In the genomic region with DNA sequence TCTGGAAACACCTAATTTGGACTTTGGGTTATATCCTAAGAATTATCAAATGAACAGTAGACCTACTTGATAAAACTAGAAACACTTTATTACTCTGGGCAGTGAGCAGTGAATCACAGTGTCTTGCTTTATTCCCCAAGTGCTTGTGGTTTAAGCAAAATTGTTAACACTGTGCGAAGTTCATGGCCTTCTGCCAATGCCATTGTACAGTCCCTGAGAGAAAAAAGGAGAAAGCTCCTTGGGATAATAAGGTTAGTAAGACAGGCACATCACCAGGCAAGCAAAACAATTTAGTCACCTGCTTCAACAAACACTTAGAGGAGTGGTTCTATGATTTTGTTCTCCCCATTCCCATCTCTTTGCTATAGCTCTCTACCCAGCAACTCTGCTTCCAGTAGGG, we compare ENCODE assay signal across 15 cellular contexts. TPM values are rescaled to one million over a fixed set of nuclear protein-coding genes. Genes with fewer than 3 reads are reported as not detected.
DNase-seq lines count a peak whose midpoint lies in the region; ATAC-seq and TF ChIP-seq lines count a peak whose summit lies in the region.
"Had no signal": no experiment of that assay in that cellular context is flagged by ENCODE, and none has a peak within 500 bp of the region (broad histone marks: within the 10 kb centered on the region; RNA-seq: fewer than 3 reads in every experiment).

No MANE protein-coding gene starts in this region.

- ATAC-seq in GM23338 (no peak), GM19452 (IDR thresholded peaks at IDR 0.05; ENCODE audit: unreplicated experiment) (no peak), HG03175 (IDR thresholded peaks at IDR 0.05; ENCODE audit: unreplicated experiment) (no peak)

- no peaks in the 10 kb centered on the region for H3K9me3 Mint-ChIP-seq in GM23338
- H3K9me3 Mint-ChIP-seq: central memory CD8-positive, alpha-beta T cell had no signal

- no peak overlapping the region for H3K4me3 ChIP-seq in GM23338
- no peak overlapping the region for H3K4me3 ChIP-seq in fibroblast of mammary gland (ENCODE audit: control insufficient read depth, low read depth, low read length)
- H3K4me3 ChIP-seq: prostate gland, vagina had no signal

- H3K27me3 Mint-ChIP-seq in GM23338 (ENCODE audit: insufficient read depth, low read depth, poor library complexity) = peaks cover 3% of the 10 kb centered on the region

- DNase-seq in A172 (ENCODE audit: low spot score) (peak; percentile 96), GM23338 (ENCODE audit: low spot score) (no peak), RPMI7951 (ENCODE audit: low read depth) (peak; percentile 72), fibroblast of mammary gland (ENCODE audit: low read depth) (peak; percentile 77), GM19238 (ENCODE audit: insufficient read length, low spot score) (no peak), D341Med (ENCODE audit: low spot score) (no peak)
- DNase-seq: activated naive CD4-positive, alpha-beta T cell; NCI-H446; stimulated activated CD4-positive, alpha-beta T cell treated with anti-CD3 and anti-CD28 coated beads, Interleukin-2, amount 100 ng/mL, for 24 hours had no signal

- no peaks in the 10 kb centered on the region for H4K20me1 ChIP-seq in GM23338 (replicated peaks; ENCODE audit: insufficient read depth)

- H3K27ac Mint-ChIP-seq in GM23338 = no peak overlapping the region

- no peaks in the 10 kb centered on the region for H3K27me3 ChIP-seq in GM23338 (ENCODE audit: insufficient read depth)
- H3K27me3 ChIP-seq: vagina had no signal

- H3K9me2 ChIP-seq in GM23338 (ENCODE audit: insufficient read depth) = no peaks in the 10 kb centered on the region

- H3F3A ChIP-seq in GM23338 (replicated peaks; ENCODE audit: low read depth) = no peaks in the 10 kb centered on the region

- no peak for TF ChIP-seq CTCF in GM23338 (conservative IDR thresholded peaks at IDR 0.05; ENCODE audit: low read depth in 2 of 2)
- no peak for TF ChIP-seq CTCF in fibroblast of mammary gland (conservative IDR thresholded peaks at IDR 0.05; ENCODE audit: control insufficient read depth, insufficient read depth, low read depth, low read length)

- H3K4me3 Mint-ChIP-seq in GM23338 = no peak overlapping the region
- H3K4me3 Mint-ChIP-seq: central memory CD8-positive, alpha-beta T cell had no signal

- H3K36me3 Mint-ChIP-seq in GM23338 (ENCODE audit: low read depth) = no peaks in the 10 kb centered on the region

- H3K36me3 ChIP-seq in GM23338 (ENCODE audit: insufficient read depth) = no peaks in the 10 kb centered on the region
- H3K36me3 ChIP-seq: prostate gland, vagina had no signal

- H3K27ac ChIP-seq in GM23338 (ENCODE audit: low read depth) = no peak overlapping the region
- H3K27ac ChIP-seq: prostate gland, vagina had no signal

- no peak overlapping the region for H3K4me2 ChIP-seq in GM23338

- H3K4me1 ChIP-seq in GM23338 (ENCODE audit: insufficient read depth) = no peaks in the 10 kb centered on the region; the same call in 1 of the 2 replicates
- H3K4me1 ChIP-seq: prostate gland, vagina had no signal

- H2AFZ ChIP-seq in GM23338 = peak overlapping the region; percentile 74; the same call in 1 of the 2 replicates

- no peaks in the 10 kb centered on the region for H3K79me2 ChIP-seq in GM23338 (replicated peaks; ENCODE audit: insufficient read depth)

- H3K4me1 Mint-ChIP-seq in GM23338 = peaks cover 2% of the 10 kb centered on the region
- H3K4me1 Mint-ChIP-seq: central memory CD8-positive, alpha-beta T cell had no signal

TF ChIP-seq in GM23338, 12 proteins besides CTCF, POLR2A, EP300 and RAD21 (continues in another document):
- no peak for TF ChIP-seq NANOG (IDR thresholded peaks at IDR 0.05; ENCODE audit: borderline replicate concordance)
- no peak for TF ChIP-seq CREB1 (CRISPR knock-in tag; IDR thresholded peaks at IDR 0.05; ENCODE audit: low read depth)
- no peak for TF ChIP-seq STAT1 (IDR thresholded peaks at IDR 0.05; ENCODE audit: unreplicated experiment)
- TF ChIP-seq JUNB (IDR thresholded peaks at IDR 0.05; ENCODE audit: unreplicated experiment) = no peak
- TF ChIP-seq EZH2phosphoT487 (IDR thresholded peaks at IDR 0.05; ENCODE audit: unreplicated experiment) = no peak
- no peak for TF ChIP-seq ZNF331 (CRISPR knock-in tag; IDR thresholded peaks at IDR 0.05; ENCODE audit: low read depth)
- TF ChIP-seq, protein P1, sequence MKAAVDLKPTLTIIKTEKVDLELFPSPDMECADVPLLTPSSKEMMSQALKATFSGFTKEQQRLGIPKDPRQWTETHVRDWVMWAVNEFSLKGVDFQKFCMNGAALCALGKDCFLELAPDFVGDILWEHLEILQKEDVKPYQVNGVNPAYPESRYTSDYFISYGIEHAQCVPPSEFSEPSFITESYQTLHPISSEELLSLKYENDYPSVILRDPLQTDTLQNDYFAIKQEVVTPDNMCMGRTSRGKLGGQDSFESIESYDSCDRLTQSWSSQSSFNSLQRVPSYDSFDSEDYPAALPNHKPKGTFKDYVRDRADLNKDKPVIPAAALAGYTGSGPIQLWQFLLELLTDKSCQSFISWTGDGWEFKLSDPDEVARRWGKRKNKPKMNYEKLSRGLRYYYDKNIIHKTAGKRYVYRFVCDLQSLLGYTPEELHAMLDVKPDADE (IDR thresholded peaks at IDR 0.05) = no peak
- no peak for TF ChIP-seq ZNF114 (CRISPR knock-in tag; IDR thresholded peaks at IDR 0.05)
- no peak for TF ChIP-seq POLR2AphosphoS5 (IDR thresholded peaks at IDR 0.05; ENCODE audit: low read depth)
- TF ChIP-seq, protein P2, sequence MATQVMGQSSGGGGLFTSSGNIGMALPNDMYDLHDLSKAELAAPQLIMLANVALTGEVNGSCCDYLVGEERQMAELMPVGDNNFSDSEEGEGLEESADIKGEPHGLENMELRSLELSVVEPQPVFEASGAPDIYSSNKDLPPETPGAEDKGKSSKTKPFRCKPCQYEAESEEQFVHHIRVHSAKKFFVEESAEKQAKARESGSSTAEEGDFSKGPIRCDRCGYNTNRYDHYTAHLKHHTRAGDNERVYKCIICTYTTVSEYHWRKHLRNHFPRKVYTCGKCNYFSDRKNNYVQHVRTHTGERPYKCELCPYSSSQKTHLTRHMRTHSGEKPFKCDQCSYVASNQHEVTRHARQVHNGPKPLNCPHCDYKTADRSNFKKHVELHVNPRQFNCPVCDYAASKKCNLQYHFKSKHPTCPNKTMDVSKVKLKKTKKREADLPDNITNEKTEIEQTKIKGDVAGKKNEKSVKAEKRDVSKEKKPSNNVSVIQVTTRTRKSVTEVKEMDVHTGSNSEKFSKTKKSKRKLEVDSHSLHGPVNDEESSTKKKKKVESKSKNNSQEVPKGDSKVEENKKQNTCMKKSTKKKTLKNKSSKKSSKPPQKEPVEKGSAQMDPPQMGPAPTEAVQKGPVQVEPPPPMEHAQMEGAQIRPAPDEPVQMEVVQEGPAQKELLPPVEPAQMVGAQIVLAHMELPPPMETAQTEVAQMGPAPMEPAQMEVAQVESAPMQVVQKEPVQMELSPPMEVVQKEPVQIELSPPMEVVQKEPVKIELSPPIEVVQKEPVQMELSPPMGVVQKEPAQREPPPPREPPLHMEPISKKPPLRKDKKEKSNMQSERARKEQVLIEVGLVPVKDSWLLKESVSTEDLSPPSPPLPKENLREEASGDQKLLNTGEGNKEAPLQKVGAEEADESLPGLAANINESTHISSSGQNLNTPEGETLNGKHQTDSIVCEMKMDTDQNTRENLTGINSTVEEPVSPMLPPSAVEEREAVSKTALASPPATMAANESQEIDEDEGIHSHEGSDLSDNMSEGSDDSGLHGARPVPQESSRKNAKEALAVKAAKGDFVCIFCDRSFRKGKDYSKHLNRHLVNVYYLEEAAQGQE (IDR thresholded peaks at IDR 0.05; ENCODE audit: unreplicated experiment) = no peak
- TF ChIP-seq EZH2 (IDR thresholded peaks at IDR 0.05; ENCODE audit: low read depth, unreplicated experiment) = no peak

RNA-seq across cellular contexts. Expression of a gene that starts 39.8 kb away (rescaled TPM):
- not detected in 2 replicates for total RNA-seq in A172 (2014; rRNA removed; shearing (Covaris generic))
- total RNA-seq in GM23338 (2014; rRNA removed; shearing (Covaris generic)) = not detected in 2 replicates
- 0.09 TPM in 1 of 2 replicates, not detected in the other for polyA plus RNA-seq in GM23338 (2016; fragmentation: Nextera tagmentation; extraction: Ambion mirVana)
- 0.10 TPM in 1 of 2 replicates, not detected in the other for total RNA-seq in RPMI7951 (2014; rRNA removed; shearing (Covaris generic))
- polyA plus RNA-seq: AG04450 had no signal

Comparison
In these comparisons a context has a peak if more than half of its experiments do, and no peak if none do; other contexts are left out.
1. DNase-seq: peak in A172 (single experiment), RPMI7951 (single experiment) and fibroblast of mammary gland (single experiment); none in GM23338 (single experiment), GM19238 (single experiment) and D341Med (single experiment).